ENCODE assay signal across 1 cellular context in genomic region chr19:48390188-48391099, GRCh38.
TF ChIP-seq lines count a peak whose summit lies in the region.

No MANE protein-coding gene starts in this region.

TF ChIP-seq in A549, 52 proteins besides CTCF, POLR2A, EP300 and RAD21 (continued from another document):
- TF ChIP-seq MYC (IDR thresholded peaks at IDR 0.05; ENCODE audit: borderline replicate concordance, low read length) (no peak), MAX (IDR thresholded peaks at IDR 0.05) (peak; percentile 76), REST (IDR thresholded peaks at IDR 0.05) (no peak), FOSL2 (IDR thresholded peaks at IDR 0.05) (no peak), FOSL2 (CRISPR knock-in tag; IDR thresholded peaks at IDR 0.05) (no peak), HOXA7 (CRISPR knock-in tag; IDR thresholded peaks at IDR 0.05) (no peak), KDM1A (IDR thresholded peaks at IDR 0.05; ENCODE audit: low read depth) (no peak), JUNB (IDR thresholded peaks at IDR 0.05) (no peak), JUN (IDR thresholded peaks at IDR 0.05) (no peak; a peak in 1 of 5 replicates), E2F6 (IDR thresholded peaks at IDR 0.05; ENCODE audit: borderline replicate concordance, low read depth) (peak; percentile 15; the same call in 1 of the 2 replicates), TFCP2L1 (CRISPR knock-in tag; IDR thresholded peaks at IDR 0.05) (0 out of 2 replicates have a peak, but pooled peaks have one; percentile 23), ATOH8 (CRISPR knock-in tag; IDR thresholded peaks at IDR 0.05; ENCODE audit: low read depth) (no peak), BCL3 (IDR thresholded peaks at IDR 0.05) (no peak), CBX8 (IDR thresholded peaks at IDR 0.05) (no peak), PBX3 (IDR thresholded peaks at IDR 0.05) (peak; percentile 23; the same call in 1 of the 2 replicates), ZNF302 (CRISPR knock-in tag; IDR thresholded peaks at IDR 0.05) (no peak), FOXS1 (CRISPR knock-in tag; IDR thresholded peaks at IDR 0.05) (no peak), HOXB5 (CRISPR knock-in tag; IDR thresholded peaks at IDR 0.05) (no peak), ESRRA (IDR thresholded peaks at IDR 0.05; ENCODE audit: borderline replicate concordance, low read length) (no peak), TP53 (CRISPR knock-in tag; IDR thresholded peaks at IDR 0.05) (no peak), NR3C1 (IDR thresholded peaks at IDR 0.05) (no peak), EHF (CRISPR knock-in tag; IDR thresholded peaks at IDR 0.05) (no peak), CEBPB (IDR thresholded peaks at IDR 0.05) (no peak), HDAC2 (IDR thresholded peaks at IDR 0.05) (no peak), CHD2 (IDR thresholded peaks at IDR 0.05; ENCODE audit: low read length, partially characterized antibody) (no peak)
